Comparison of ENCODE assay signal across 25 cellular contexts in genomic region chr5:43303242-43303641, GRCh38. TPM values are rescaled to one million over a fixed set of nuclear protein-coding genes. Genes with fewer than 3 reads are reported as not detected.
DNase-seq lines count a peak whose midpoint lies in the region; TF ChIP-seq lines count a peak whose summit lies in the region.
"Had no signal": no experiment of that assay in that cellular context is flagged by ENCODE, and none has a peak within 500 bp of the region (broad histone marks: within the 10 kb centered on the region; RNA-seq: fewer than 3 reads in every experiment).

No MANE protein-coding gene starts in this region.

- H2AFZ ChIP-seq in trophoblast cell (ENCODE audit: insufficient read depth, low read length, poor library complexity): no peak overlapping the region

- H4K8ac ChIP-seq in trophoblast cell (ENCODE audit: low read depth, low read length): no peak overlapping the region

- H3K36me3 Mint-ChIP-seq in activated naive CD4-positive, alpha-beta T cell treated with anti-CD3 and anti-CD28 coated beads, Interleukin-2, amount 10 ng/mL, durations not matched to agents 7 days and 5 days: peaks cover 59% of the 10 kb centered on the region
- H3K36me3 Mint-ChIP-seq in activated naive CD4-positive, alpha-beta T cell treated with anti-CD3 and anti-CD28 coated beads for 36 hours (ENCODE audit: low read depth): peaks cover 47% of the 10 kb centered on the region
- peaks cover 4% of the 10 kb centered on the region for H3K36me3 Mint-ChIP-seq in chondrocyte (ENCODE audit: low read depth)

- H3K4me3 ChIP-seq in WERI-Rb-1 (ENCODE audit: low read depth, low read length) (no peak overlapping the region), trophoblast cell (ENCODE audit: low read depth, low read length) (no peak overlapping the region), spleen (no peak overlapping the region)
- H3K4me3 ChIP-seq: tibial nerve had no signal

- H3K4me1 ChIP-seq in trophoblast cell (ENCODE audit: control insufficient read depth in 1 of 2, insufficient read depth in 2 of 2, low read length in 2 of 2): no peaks in the 10 kb centered on the region
- peaks cover 0 to 69% (median 28%) of the 10 kb centered on the region in 6 donors for H3K4me1 ChIP-seq in spleen

- H3K27me3 ChIP-seq in WERI-Rb-1 (ENCODE audit: insufficient read depth, low read depth, severe bottlenecking) (no peaks in the 10 kb centered on the region), trophoblast cell (ENCODE audit: insufficient read depth, low read length) (no peaks in the 10 kb centered on the region), spleen (replicated peaks in 1 of 7) (no peaks in the 10 kb centered on the region)
- H3K27me3 ChIP-seq: tibial nerve had no signal

- no peaks in the 10 kb centered on the region for H3K9me3 Mint-ChIP-seq in activated naive CD4-positive, alpha-beta T cell treated with anti-CD3 and anti-CD28 coated beads, Interleukin-2, amount 10 ng/mL, durations not matched to agents 7 days and 5 days
- H3K9me3 Mint-ChIP-seq in activated naive CD4-positive, alpha-beta T cell treated with anti-CD3 and anti-CD28 coated beads for 36 hours: no peaks in the 10 kb centered on the region
- H3K9me3 Mint-ChIP-seq in chondrocyte (ENCODE audit: low read depth): no peaks in the 10 kb centered on the region
- H3K9me3 Mint-ChIP-seq: CD4-positive, alpha-beta T cell; naive thymus-derived CD8-positive, alpha-beta T cell had no signal

- H2AK5ac ChIP-seq in trophoblast cell (ENCODE audit: low read length): no peak overlapping the region

- no peak overlapping the region for H3K9ac ChIP-seq in trophoblast cell (ENCODE audit: low read length)

- H3K4ac ChIP-seq in trophoblast cell (ENCODE audit: low read depth, low read length): peak overlapping the region; percentile 73

- CTCF ChIA-PET in activated naive CD4-positive, alpha-beta T cell treated with anti-CD3 and anti-CD28 coated beads, Interleukin-2, amount 10 ng/mL, durations not matched to agents 7 days and 5 days (lab: Charles Lee): interaction anchor here (0.7 to 2.3 kb wide), 3 partner anchors 10 to 230 kb away, joined by 3 to 9 read pairs (median 3); partner anchors contain the start of gene HMGCS1
- CTCF ChIA-PET in activated naive CD4-positive, alpha-beta T cell treated with anti-CD3 and anti-CD28 coated beads for 36 hours (lab: Charles Lee): interaction anchor here (1.2 to 4.0 kb wide), 3 partner anchors 10 to 198 kb away, joined by 3 to 21 read pairs (median 5); partner anchors contain the start of gene HMGCS1

- no peak overlapping the region for H2BK120ac ChIP-seq in trophoblast cell (ENCODE audit: insufficient read depth, low read length, poor library complexity)

- no peak overlapping the region for H3K4me2 ChIP-seq in trophoblast cell (ENCODE audit: low read length)

- TF ChIP-seq POLR2A in spleen (IDR thresholded peaks at IDR 0.05): no peak

- H3K4me3 Mint-ChIP-seq in activated naive CD4-positive, alpha-beta T cell treated with anti-CD3 and anti-CD28 coated beads, Interleukin-2, amount 10 ng/mL, durations not matched to agents 7 days and 5 days: no peak overlapping the region
- no peak overlapping the region for H3K4me3 Mint-ChIP-seq in activated naive CD4-positive, alpha-beta T cell treated with anti-CD3 and anti-CD28 coated beads for 36 hours
- no peak overlapping the region for H3K4me3 Mint-ChIP-seq in chondrocyte (ENCODE audit: unreplicated experiment)
- H3K4me3 Mint-ChIP-seq: CD4-positive, alpha-beta T cell; naive thymus-derived CD8-positive, alpha-beta T cell had no signal

- H3K14ac ChIP-seq in trophoblast cell (ENCODE audit: low read length): no peak overlapping the region

- no peak overlapping the region for H4K12ac ChIP-seq in trophoblast cell (ENCODE audit: low read depth, low read length)

- peaks cover 62% of the 10 kb centered on the region for H3K4me1 Mint-ChIP-seq in activated naive CD4-positive, alpha-beta T cell treated with anti-CD3 and anti-CD28 coated beads, Interleukin-2, amount 10 ng/mL, durations not matched to agents 7 days and 5 days
- peaks cover 64% of the 10 kb centered on the region for H3K4me1 Mint-ChIP-seq in activated naive CD4-positive, alpha-beta T cell treated with anti-CD3 and anti-CD28 coated beads for 36 hours (ENCODE audit: low read depth)
- peaks cover 51% of the 10 kb centered on the region for H3K4me1 Mint-ChIP-seq in chondrocyte (ENCODE audit: low read depth)

- no peak for TF ChIP-seq CTCF in WERI-Rb-1 (IDR thresholded peaks at IDR 0.05; ENCODE audit: low read depth, low read length)
- TF ChIP-seq CTCF in chondrocyte (IDR thresholded peaks at IDR 0.05): no peak
- no peak for TF ChIP-seq CTCF in spleen (IDR thresholded peaks at IDR 0.05 in 8 of 11, conservative IDR thresholded peaks at IDR 0.05 in 3 of 11)

- peaks cover 4% of the 10 kb centered on the region for H3K79me2 ChIP-seq in trophoblast cell (ENCODE audit: control insufficient read depth, insufficient read depth, low read length, poor library complexity)

- H3K36me3 ChIP-seq in WERI-Rb-1 (peaks cover 12% of the 10 kb centered on the region), trophoblast cell (ENCODE audit: control insufficient read depth in 1 of 2, insufficient read depth in 2 of 2, low read length in 2 of 2) (peaks cover 10 to 14% of the 10 kb centered on the region in 2 experiments), spleen (peaks cover 0 to 29% (median 8%) of the 10 kb centered on the region in 6 donors)

- DNase-seq in activated naive CD4-positive, alpha-beta T cell treated with anti-CD3 and anti-CD28 coated beads, Interleukin-2, amount 10 ng/mL, durations not matched to agents 7 days and 5 days: no peak
- DNase-seq in activated naive CD4-positive, alpha-beta T cell treated with anti-CD3 and anti-CD28 coated beads for 36 hours: no peak
- DNase-seq in WERI-Rb-1 (peak; percentile 33), chondrocyte (ENCODE audit: low spot score) (no peak), trophoblast cell (peak; percentile 24 to 42), spleen (no peak), DMS79 treated with DMSO at 0.1 percent for 48 hours (lab: John Stamatoyannopoulos, UW) (no peak)
- DNase-seq in activated CD4-positive, CD25-positive, alpha-beta regulatory T cell treated with anti-CD3 and anti-CD28 coated beads, Interleukin-2, amount 50 U/mL, for 72 hours: no peak
- DNase-seq: activated gamma-delta T cell treated with Interleukin-2 at 50 U/mL for 16 hours; CD4-positive, alpha-beta T cell; DMS153; effector CD8-positive, alpha-beta T cell; GF-D8; IMR-90; MM.1S; naive thymus-derived CD8-positive, alpha-beta T cell; NCI-H1436 treated with DMSO at 0.1 percent for 48 hours; NCI-H2171 treated with DMSO at 0.1 percent for 48 hours; NCI-H748 treated with DMSO at 0.1 percent for 48 hours; OCI-M1; SIG-M5; stimulated activated CD4-positive, alpha-beta T cell treated with anti-CD3 and anti-CD28 coated beads, Interleukin-1b, Interleukin-23, amount 100 ng/mL, for 48 hours; stimulated activated naive CD4-positive, alpha-beta T cell had no signal

- no peak overlapping the region for H3K18ac ChIP-seq in trophoblast cell (ENCODE audit: low read length)

- no peaks in the 10 kb centered on the region for H3K27me3 Mint-ChIP-seq in activated naive CD4-positive, alpha-beta T cell treated with anti-CD3 and anti-CD28 coated beads, Interleukin-2, amount 10 ng/mL, durations not matched to agents 7 days and 5 days
- H3K27me3 Mint-ChIP-seq in activated naive CD4-positive, alpha-beta T cell treated with anti-CD3 and anti-CD28 coated beads for 36 hours (ENCODE audit: low read depth): no peaks in the 10 kb centered on the region
- H3K27me3 Mint-ChIP-seq in chondrocyte (ENCODE audit: low read depth): no peaks in the 10 kb centered on the region
- H3K27me3 Mint-ChIP-seq: CD4-positive, alpha-beta T cell; naive thymus-derived CD8-positive, alpha-beta T cell had no signal

- peak overlapping the region; percentile 12 for H3K27ac Mint-ChIP-seq in activated naive CD4-positive, alpha-beta T cell treated with anti-CD3 and anti-CD28 coated beads, Interleukin-2, amount 10 ng/mL, durations not matched to agents 7 days and 5 days
- H3K27ac Mint-ChIP-seq in activated naive CD4-positive, alpha-beta T cell treated with anti-CD3 and anti-CD28 coated beads for 36 hours: no peak overlapping the region
- H3K27ac Mint-ChIP-seq in chondrocyte (ENCODE audit: unreplicated experiment): peak overlapping the region; percentile 10
- H3K27ac Mint-ChIP-seq: CD4-positive, alpha-beta T cell had no signal

- no peak overlapping the region for H4K91ac ChIP-seq in trophoblast cell (ENCODE audit: low read depth, low read length)

- no peak overlapping the region for H3K27ac ChIP-seq in WERI-Rb-1
- no peak overlapping the region for H3K27ac ChIP-seq in trophoblast cell (ENCODE audit: low read depth, low read length)
- no peak overlapping the region for H3K27ac ChIP-seq in spleen
- H3K27ac ChIP-seq: VCaP had no signal

- intact Hi-C loops in activated naive CD4-positive, alpha-beta T cell treated with anti-CD3 and anti-CD28 coated beads for 36 hours (cut with micrococcal nuclease): no loop called here
- intact Hi-C loops in spleen (cut with DNase I; ENCODE audit: low total_unique reads): loop anchor here (10.0 kb wide), 1 partner anchor 398 kb away; no protein-coding TSS in a partner anchor

- H3K79me1 ChIP-seq in trophoblast cell (ENCODE audit: low read length): no peaks in the 10 kb centered on the region

- no peak overlapping the region for H2BK5ac ChIP-seq in trophoblast cell (ENCODE audit: low read depth, low read length, poor library complexity)

- WGBS in trophoblast cell (ENCODE audit: extremely low coverage, insufficient coverage, insufficient read length): no CpG with 5 or more reads among the region's 4 CpGs
- 92 to 98% (median 96%) methylated on average over 4 of the region's 4 CpGs for WGBS in spleen, 5 donors

- no peak overlapping the region for H2BK12ac ChIP-seq in trophoblast cell (ENCODE audit: low read length)

- H3K23ac ChIP-seq in trophoblast cell (ENCODE audit: low read length): no peak overlapping the region

- no peaks in the 10 kb centered on the region for H3K9me3 ChIP-seq in WERI-Rb-1 (ENCODE audit: severe bottlenecking)
- H3K9me3 ChIP-seq in trophoblast cell (ENCODE audit: insufficient read depth, low read depth, low read length): no peaks in the 10 kb centered on the region
- H3K9me3 ChIP-seq in spleen: no peaks in the 10 kb centered on the region
- H3K9me3 ChIP-seq: tibial nerve had no signal

RNA-seq across cellular contexts. Expression of gene HMGCS1, which starts 10.0 kb away (rescaled TPM):
- total RNA-seq in activated naive CD4-positive, alpha-beta T cell treated with anti-CD3 and anti-CD28 coated beads for 36 hours: 100 to 1,000 TPM; 105 TPM
- 77.8 to 86.9 TPM (median 86.9 TPM) in 3 replicates for total RNA-seq in chondrocyte
- 199 and 205 TPM in 2 replicates for polyA plus RNA-seq in trophoblast cell (2013)
- 10 to 100 TPM; 18.7 to 74.9 (median 30.0) TPM for total RNA-seq in spleen
- polyA plus RNA-seq in spleen: 10 to 100 TPM; 12.0 to 18.0 (median 13.1) TPM

Comparison
In these comparisons a context has a peak if more than half of its experiments do, and no peak if none do; other contexts are left out.
1. DNase-seq: peak in WERI-Rb-1 (single experiment) and trophoblast cell (2 of 2); none in activated naive CD4-positive, alpha-beta T cell treated with anti-CD3 and anti-CD28 coated beads, Interleukin-2, amount 10 ng/mL, durations not matched to agents 7 days and 5 days (single experiment), activated naive CD4-positive, alpha-beta T cell treated with anti-CD3 and anti-CD28 coated beads for 36 hours (single experiment), chondrocyte (single experiment), spleen (single experiment), DMS79 treated with DMSO at 0.1 percent for 48 hours (single experiment) and activated CD4-positive, CD25-positive, alpha-beta regulatory T cell treated with anti-CD3 and anti-CD28 coated beads, Interleukin-2, amount 50 U/mL, for 72 hours (single experiment).